Comparison of ENCODE assay signal across 17 cellular contexts in genomic region chr3:71816757-71817156, GRCh38. TPM values are rescaled to one million over a fixed set of nuclear protein-coding genes. Genes with fewer than 3 reads are reported as not detected.
DNase-seq lines count a peak whose midpoint lies in the region; TF ChIP-seq lines count a peak whose summit lies in the region.
"Had no signal": no experiment of that assay in that cellular context is flagged by ENCODE, and none has a peak within 500 bp of the region (broad histone marks: within the 10 kb centered on the region; RNA-seq: fewer than 3 reads in every experiment).

No MANE protein-coding gene starts in this region.

- no peaks in the 10 kb centered on the region for H3K79me2 ChIP-seq in neural progenitor cell (ENCODE audit: low read depth)

- intact Hi-C loops in left ventricle myocardium inferior (cut with micrococcal nuclease) = no loop called here

- no peak overlapping the region for H2AFZ ChIP-seq in neural progenitor cell (replicated peaks)

- no peaks in the 10 kb centered on the region for H3K9me3 ChIP-seq in HAP-1
- H3K9me3 ChIP-seq in HUES64 (ENCODE audit: insufficient read depth, low read depth, low read length) = no peaks in the 10 kb centered on the region
- H3K9me3 ChIP-seq in endodermal cell (ENCODE audit: control insufficient read depth, low read length) = no peaks in the 10 kb centered on the region
- H3K9me3 ChIP-seq in neural progenitor cell (ENCODE audit: low read depth) = no peaks in the 10 kb centered on the region
- H3K9me3 ChIP-seq in left ventricle myocardium inferior (replicated peaks) = no peaks in the 10 kb centered on the region

- H3K4me1 Mint-ChIP-seq in endodermal cell = peaks cover 17% of the 10 kb centered on the region
- H3K4me1 Mint-ChIP-seq in neural progenitor cell = peaks cover 27% of the 10 kb centered on the region
- H3K4me1 Mint-ChIP-seq in T-helper 2 cell treated with Interferon-gamma antibody and Interleukin-4, amounts not matched to agents 5 μg/mL and 100 μg/mL, for 36 hours (ENCODE audit: low read depth) = no peaks in the 10 kb centered on the region
- H3K4me1 Mint-ChIP-seq: B cell had no signal

- H3K36me3 Mint-ChIP-seq in endodermal cell (ENCODE audit: low read depth) = no peaks in the 10 kb centered on the region
- no peaks in the 10 kb centered on the region for H3K36me3 Mint-ChIP-seq in neural progenitor cell
- no peaks in the 10 kb centered on the region for H3K36me3 Mint-ChIP-seq in T-helper 2 cell treated with Interferon-gamma antibody and Interleukin-4, amounts not matched to agents 5 μg/mL and 100 μg/mL, for 36 hours (ENCODE audit: low read depth)
- H3K36me3 Mint-ChIP-seq: CD8-positive, alpha-beta T cell had no signal

- H3K27me3 ChIP-seq in HAP-1 (ENCODE audit: low read depth) = 0 out of 2 replicates have a peak, but pooled peaks cover 5% of the 10 kb centered on the region
- no peaks in the 10 kb centered on the region for H3K27me3 ChIP-seq in HUES64 (ENCODE audit: insufficient read depth, low read length)
- no peaks in the 10 kb centered on the region for H3K27me3 ChIP-seq in endodermal cell (ENCODE audit: control insufficient read depth, insufficient read depth, low read length, poor library complexity, severe bottlenecking)
- no peaks in the 10 kb centered on the region for H3K27me3 ChIP-seq in neural progenitor cell
- no peaks in the 10 kb centered on the region for H3K27me3 ChIP-seq in left ventricle myocardium inferior (ENCODE audit: low read depth)
- H3K27me3 ChIP-seq: BLaER1 treated with 17β-estradiol and CSF1 and Interleukin-3, amounts not matched to agents 10 nM and 100 nM had no signal

- H3K4me3 Mint-ChIP-seq in endodermal cell (no peak overlapping the region), neural progenitor cell (no peak overlapping the region)
- no peak overlapping the region for H3K4me3 Mint-ChIP-seq in T-helper 2 cell treated with Interferon-gamma antibody and Interleukin-4, amounts not matched to agents 5 μg/mL and 100 μg/mL, for 36 hours
- H3K4me3 Mint-ChIP-seq: B cell; CD8-positive, alpha-beta T cell had no signal

- H3K9me3 Mint-ChIP-seq in endodermal cell (no peaks in the 10 kb centered on the region), neural progenitor cell (no peaks in the 10 kb centered on the region)
- no peaks in the 10 kb centered on the region for H3K9me3 Mint-ChIP-seq in T-helper 2 cell treated with Interferon-gamma antibody and Interleukin-4, amounts not matched to agents 5 μg/mL and 100 μg/mL, for 36 hours
- H3K9me3 Mint-ChIP-seq: CD8-positive, alpha-beta T cell had no signal

- peak overlapping the region; percentile 36; the same call in 1 of the 2 replicates for H3K27ac ChIP-seq in HUES64 (ENCODE audit: low read depth, low read length)
- no peak overlapping the region for H3K27ac ChIP-seq in endodermal cell (ENCODE audit: low read depth, low read length)
- H3K27ac ChIP-seq in neural progenitor cell = no peak overlapping the region
- no peak overlapping the region for H3K27ac ChIP-seq in left ventricle myocardium inferior (replicated peaks)
- H3K27ac ChIP-seq: BLaER1 treated with 17β-estradiol and CSF1 and Interleukin-3, amounts not matched to agents 10 nM and 100 nM; HL-60; KMS-11 had no signal

- H3K27ac Mint-ChIP-seq in endodermal cell (no peak overlapping the region), neural progenitor cell (no peak overlapping the region)
- H3K27ac Mint-ChIP-seq in T-helper 2 cell treated with Interferon-gamma antibody and Interleukin-4, amounts not matched to agents 5 μg/mL and 100 μg/mL, for 36 hours = no peak overlapping the region
- H3K27ac Mint-ChIP-seq: B cell; CD8-positive, alpha-beta T cell had no signal

- H3K4me1 ChIP-seq in HAP-1 (peaks cover 22% of the 10 kb centered on the region), HUES64 (ENCODE audit: insufficient read depth, low read length) (peaks cover 30% of the 10 kb centered on the region), endodermal cell (ENCODE audit: control insufficient read depth, insufficient read depth, low read length) (no peaks in the 10 kb centered on the region), neural progenitor cell (peaks cover 30% of the 10 kb centered on the region), left ventricle myocardium inferior (no peaks in the 10 kb centered on the region)

- H4K20me1 ChIP-seq in neural progenitor cell (ENCODE audit: low read depth) = no peaks in the 10 kb centered on the region
- H4K20me1 ChIP-seq: BLaER1 treated with 17β-estradiol and CSF1 and Interleukin-3, amounts not matched to agents 10 nM and 100 nM had no signal

- H3K36me3 ChIP-seq in HAP-1 (replicated peaks) (no peaks in the 10 kb centered on the region), HUES64 (ENCODE audit: insufficient read depth, low read length) (no peaks in the 10 kb centered on the region), endodermal cell (ENCODE audit: control insufficient read depth, insufficient read depth, low read length) (no peaks in the 10 kb centered on the region), neural progenitor cell (no peaks in the 10 kb centered on the region), left ventricle myocardium inferior (no peaks in the 10 kb centered on the region)
- H3K36me3 ChIP-seq: BLaER1 treated with 17β-estradiol and CSF1 and Interleukin-3, amounts not matched to agents 10 nM and 100 nM had no signal

- H3K4me3 ChIP-seq in HAP-1 (no peak overlapping the region), HUES64 (ENCODE audit: low read length) (no peak overlapping the region), endodermal cell (ENCODE audit: low read length) (no peak overlapping the region), neural progenitor cell (no peak overlapping the region), left ventricle myocardium inferior (no peak overlapping the region)
- H3K4me3 ChIP-seq: BLaER1 treated with 17β-estradiol and CSF1 and Interleukin-3, amounts not matched to agents 10 nM and 100 nM had no signal

- peak; percentile 3 to 23 for DNase-seq in HAP-1 (ENCODE audit: low spot score in 2 of 2)
- DNase-seq in endodermal cell = peak; percentile 58
- DNase-seq in neural progenitor cell (ENCODE audit: low spot score) = no peak
- no peak for DNase-seq in left ventricle myocardium inferior
- no peak for DNase-seq in SIG-M5 (lab: John Stamatoyannopoulos, UW)
- no peak for DNase-seq in T-helper 2 cell treated with Interferon-gamma antibody and Interleukin-4, amounts not matched to agents 5 μg/mL and 100 μg/mL, for 36 hours (ENCODE audit: low spot score)
- DNase-seq: Calu3; CD8-positive, alpha-beta T cell; DMS79 treated with DMSO at 0.1 percent for 48 hours; GF-D8 had no signal

- H3K4me2 ChIP-seq in neural progenitor cell = peak overlapping the region; percentile 31
- H3K4me2 ChIP-seq: BLaER1 treated with 17β-estradiol and CSF1 and Interleukin-3, amounts not matched to agents 10 nM and 100 nM; KMS-11 had no signal

- H3K27me3 Mint-ChIP-seq in endodermal cell (ENCODE audit: insufficient read depth) (no peaks in the 10 kb centered on the region), neural progenitor cell (ENCODE audit: insufficient read depth, low read depth) (peaks cover 3% of the 10 kb centered on the region)
- peaks cover 18% of the 10 kb centered on the region for H3K27me3 Mint-ChIP-seq in T-helper 2 cell treated with Interferon-gamma antibody and Interleukin-4, amounts not matched to agents 5 μg/mL and 100 μg/mL, for 36 hours (ENCODE audit: low read depth)

- WGBS in HUES64 = 69% methylated on average over 4 of the region's 4 CpGs
- WGBS in endodermal cell (ENCODE audit: insufficient coverage in 1 of 2, insufficient read length in 1 of 2), 2 experiments = 76 to 94% methylated on average over 2 to 4 of the region's 4 CpGs

- peaks cover 25% of the 10 kb centered on the region for H3F3A ChIP-seq in neural progenitor cell (ENCODE audit: low read depth)

- in situ Hi-C loops in HAP-1 (cut with MboI; ENCODE audit: low sequenced_read_pairs) = no loop called here

- no peak overlapping the region for H3K9ac ChIP-seq in HUES64 (ENCODE audit: low read depth, low read length)
- no peak overlapping the region for H3K9ac ChIP-seq in endodermal cell (ENCODE audit: extremely low read depth, low read length, poor library complexity, severe bottlenecking)
- no peak overlapping the region for H3K9ac ChIP-seq in neural progenitor cell
- H3K9ac ChIP-seq: BLaER1 treated with 17β-estradiol and CSF1 and Interleukin-3, amounts not matched to agents 10 nM and 100 nM; KMS-11 had no signal

- no peak for TF ChIP-seq CTCF in endodermal cell (conservative IDR thresholded peaks at IDR 0.05)
- no peak for TF ChIP-seq CTCF in neural progenitor cell (IDR thresholded peaks at IDR 0.05)
- TF ChIP-seq CTCF in left ventricle myocardium inferior (IDR thresholded peaks at IDR 0.05; ENCODE audit: borderline replicate concordance) = no peak

RNA-seq across cellular contexts. Expression of gene PROK2, which starts 31.8 kb away (rescaled TPM):
- polyA plus RNA-seq in HUES64 (2013, experiment 1 of 2) = 1.1 TPM
- polyA plus RNA-seq in HUES64 (2013, experiment 2 of 2) = 1.3 TPM
- total RNA-seq in endodermal cell (under 1 TPM in 1 of 2 donors, not detected in 1; 0.29 TPM), neural progenitor cell (ENCODE audit: low replicate concordance) (2.0 and 2.1 TPM in 2 replicates), left ventricle myocardium inferior (0.14 TPM)
- 0.82 TPM for polyA plus RNA-seq in endodermal cell (2013, experiment 1 of 2)
- 0.17 TPM for polyA plus RNA-seq in endodermal cell (2013, experiment 2 of 2)
- total RNA-seq: A172, B cell, Calu3, HT1080 had no signal

Comparison
In these comparisons a context has a peak if more than half of its experiments do, and no peak if none do; other contexts are left out.
1. DNase-seq: peak in HAP-1 (2 of 2) and endodermal cell (single experiment); none in neural progenitor cell (single experiment), left ventricle myocardium inferior (single experiment), SIG-M5 (single experiment) and T-helper 2 cell treated with Interferon-gamma antibody and Interleukin-4, amounts not matched to agents 5 μg/mL and 100 μg/mL, for 36 hours (single experiment).